ENCODE assay signal across 17 cellular contexts in the genomic region with DNA sequence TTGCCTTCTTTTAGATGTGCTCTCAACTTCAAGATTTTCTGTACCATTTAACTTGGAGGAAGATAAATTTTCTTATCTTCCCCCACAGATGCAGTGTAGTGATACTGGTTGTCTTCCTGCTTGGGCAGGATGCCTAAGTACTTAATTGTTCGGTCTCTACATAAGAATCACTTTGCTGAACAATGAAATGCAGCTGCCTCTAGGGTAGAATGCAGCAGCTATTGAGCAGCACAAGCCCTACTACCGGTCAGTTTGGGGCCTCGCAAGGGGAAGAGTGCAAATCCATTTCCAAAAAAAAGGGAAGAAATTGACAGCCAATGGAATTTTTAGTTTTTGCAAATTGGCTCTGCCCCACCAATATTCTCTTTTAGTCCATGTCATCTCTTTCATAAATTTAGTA.
A peak's percentile ranks its signal among the peaks of the same experiment; 100 is the strongest.
DNase-seq lines count a peak whose midpoint lies in the region; ATAC-seq and TF ChIP-seq lines count a peak whose summit lies in the region.
"Had no signal": no experiment of that assay in that cellular context is flagged by ENCODE, and none has a peak within 500 bp of the region (broad histone marks: within the 10 kb centered on the region; RNA-seq: fewer than 3 reads in every experiment).

No MANE protein-coding gene starts in this region.

- H3K14ac ChIP-seq in H9 (ENCODE audit: insufficient read depth, low read length), result no peak overlapping the region

- no peak overlapping the region; the same call in 1 of the 2 replicates for H3K4ac ChIP-seq in H9 (ENCODE audit: low read depth, low read length)

- no CpG with 5 or more reads among the region's 3 CpGs for WGBS in H9 (ENCODE audit: extremely low coverage, insufficient read length, low lambda C conversion rate)

- H3K18ac ChIP-seq in H9 (ENCODE audit: insufficient read length, low read depth, low read length), result no peak overlapping the region

- peak; percentile 82 for DNase-seq in H9
- DNase-seq in NCI-H69 (lab: John Stamatoyannopoulos, UW), result peak; percentile 3
- peak; percentile 95 for DNase-seq in iPS DF 19.7 (ENCODE audit: low read depth, low spot score)
- DNase-seq in neural progenitor cell (ENCODE audit: low spot score), result peak; percentile 73
- no peak for DNase-seq in activated T-cell treated with anti-CD3 and anti-CD28 coated beads for 4 hours
- no peak for DNase-seq in DMS 273 treated with DMSO at 0.1 percent for 48 hours (lab: John Stamatoyannopoulos, UW)
- DNase-seq: Calu3; CD8-positive, alpha-beta T cell; DMS53; EL; GOT3; Karpas-422; NCI-H1436 treated with DMSO at 0.1 percent for 48 hours; NCI-H2029 treated with DMSO at 0.1 percent for 48 hours had no signal

- H2AFZ ChIP-seq in H9 (ENCODE audit: low read length) (no peak overlapping the region), neural progenitor cell (replicated peaks) (no peak overlapping the region)

- H3K27me3 ChIP-seq in H9 (ENCODE audit: insufficient read depth, low read length) (no peaks in the 10 kb centered on the region), neural progenitor cell (no peaks in the 10 kb centered on the region)
- H3K27me3 ChIP-seq: BLaER1 treated with 17β-estradiol and CSF1 and Interleukin-3, amounts not matched to agents 10 nM and 100 nM had no signal

- H4K8ac ChIP-seq in H9 (replicated peaks; ENCODE audit: insufficient read length, low read depth, low read length), result no peak overlapping the region

- H2AK5ac ChIP-seq in H9 (ENCODE audit: insufficient read length, low read length), result no peak overlapping the region

- H3K79me2 ChIP-seq in H9 (ENCODE audit: insufficient read depth, low read length) (no peaks in the 10 kb centered on the region), neural progenitor cell (ENCODE audit: low read depth) (no peaks in the 10 kb centered on the region)

- H3F3A ChIP-seq in neural progenitor cell (ENCODE audit: low read depth), result peaks cover 11% of the 10 kb centered on the region

- H3T11ph ChIP-seq in H9 (ENCODE audit: low read length), result no peak overlapping the region

- H2BK120ac ChIP-seq in H9 (ENCODE audit: low read depth, low read length, poor library complexity, severe bottlenecking), result peak overlapping the region; percentile 50

- H3K79me1 ChIP-seq in H9 (ENCODE audit: insufficient read depth, low read depth, low read length, poor library complexity, severe bottlenecking), result no peaks in the 10 kb centered on the region

- TF ChIP-seq CTCF in H9 (conservative IDR thresholded peaks at IDR 0.05) (peak; percentile 25; the same call in 2 of the 3 replicates), neural progenitor cell (IDR thresholded peaks at IDR 0.05) (no peak)

- H3K27ac ChIP-seq in H9 (ENCODE audit: insufficient read length, low read depth, low read length) (peak overlapping the region; percentile 89), neural progenitor cell (peak overlapping the region; percentile 65)
- H3K27ac ChIP-seq: BLaER1 treated with 17β-estradiol and CSF1 and Interleukin-3, amounts not matched to agents 10 nM and 100 nM had no signal

- H3K4me1 ChIP-seq in H9 (ENCODE audit: insufficient read depth, low read length) (peaks cover 4% of the 10 kb centered on the region), neural progenitor cell (peaks cover 12% of the 10 kb centered on the region)
- H3K4me1 ChIP-seq: BLaER1 treated with 17β-estradiol and CSF1 and Interleukin-3, amounts not matched to agents 10 nM and 100 nM had no signal

- H3K27me3 Mint-ChIP-seq in H9 (ENCODE audit: low read depth) (no peaks in the 10 kb centered on the region), neural progenitor cell (ENCODE audit: insufficient read depth, low read depth) (peaks cover under 1% of the 10 kb centered on the region)
- H3K27me3 Mint-ChIP-seq: IgD-negative memory B cell had no signal

- ATAC-seq in GM21447 (IDR thresholded peaks at IDR 0.05; ENCODE audit: unreplicated experiment), result no peak
- ATAC-seq: CD8-positive, alpha-beta T cell had no signal

- no peak overlapping the region for H2BK5ac ChIP-seq in H9 (ENCODE audit: insufficient read length, low read length)

- H3K9ac ChIP-seq in H9 (ENCODE audit: extremely low read depth, insufficient read length, low read length) (no peak overlapping the region), neural progenitor cell (no peak overlapping the region)
- H3K9ac ChIP-seq: BLaER1 treated with 17β-estradiol and CSF1 and Interleukin-3, amounts not matched to agents 10 nM and 100 nM had no signal

- H3K4me3 Mint-ChIP-seq in H9 (peak overlapping the region in 1 of 2 experiments; percentile 22; a peak in 2 of 5 replicates), neural progenitor cell (no peak overlapping the region)
- H3K4me3 Mint-ChIP-seq: CD8-positive, alpha-beta T cell; IgD-negative memory B cell had no signal

- H3K4me2 ChIP-seq in H9 (ENCODE audit: insufficient read depth, insufficient read length, low read length) (no peak overlapping the region), neural progenitor cell (peak overlapping the region; percentile 10)
- H3K4me2 ChIP-seq: BLaER1 treated with 17β-estradiol and CSF1 and Interleukin-3, amounts not matched to agents 10 nM and 100 nM had no signal

- no peak overlapping the region for H3K23ac ChIP-seq in H9 (ENCODE audit: insufficient read length, low read depth, low read length)

- no peak overlapping the region for H2BK20ac ChIP-seq in H9 (ENCODE audit: low read depth, low read length, poor library complexity, severe bottlenecking)

- H3K56ac ChIP-seq in H9 (ENCODE audit: insufficient read length, low read depth, low read length), result no peak overlapping the region

- H2BK12ac ChIP-seq in H9 (ENCODE audit: insufficient read length, low read depth, low read length), result no peak overlapping the region

- H3K36me3 Mint-ChIP-seq in H9 (ENCODE audit: insufficient read depth in 1 of 3, low read depth in 3 of 3) (peaks cover 4 to 21% (median 20%) of the 10 kb centered on the region in 3 experiments), neural progenitor cell (no peaks in the 10 kb centered on the region)
- H3K36me3 Mint-ChIP-seq: CD8-positive, alpha-beta T cell; IgD-negative memory B cell had no signal

- H3K9me3 Mint-ChIP-seq in H9, result no peaks in the 10 kb centered on the region; a peak in 2 of 5 replicates
- H3K9me3 Mint-ChIP-seq in neural progenitor cell, result no peaks in the 10 kb centered on the region

- H3K36me3 ChIP-seq in neural progenitor cell, result no peaks in the 10 kb centered on the region
- H3K36me3 ChIP-seq: BLaER1 treated with 17β-estradiol and CSF1 and Interleukin-3, amounts not matched to agents 10 nM and 100 nM had no signal

- H3K9me3 ChIP-seq in H9 (ENCODE audit: control insufficient read depth, low read depth, low read length) (no peaks in the 10 kb centered on the region), neural progenitor cell (ENCODE audit: low read depth) (no peaks in the 10 kb centered on the region)
- H3K9me3 ChIP-seq: BLaER1 treated with 17β-estradiol and CSF1 and Interleukin-3, amounts not matched to agents 10 nM and 100 nM had no signal

- H3K27ac Mint-ChIP-seq in H9 (peak overlapping the region; percentile 91 to 97 (median 97)), neural progenitor cell (no peak overlapping the region)
- H3K27ac Mint-ChIP-seq: CD8-positive, alpha-beta T cell; IgD-negative memory B cell had no signal

- H4K20me1 ChIP-seq in H9 (ENCODE audit: control insufficient read depth, insufficient read depth, insufficient read length) (no peaks in the 10 kb centered on the region), neural progenitor cell (ENCODE audit: low read depth) (no peaks in the 10 kb centered on the region)
- H4K20me1 ChIP-seq: BLaER1 treated with 17β-estradiol and CSF1 and Interleukin-3, amounts not matched to agents 10 nM and 100 nM had no signal

- H3K4me3 ChIP-seq in neural progenitor cell, result no peak overlapping the region
- H3K4me3 ChIP-seq: BLaER1 treated with 17β-estradiol and CSF1 and Interleukin-3, amounts not matched to agents 10 nM and 100 nM had no signal

- no peak overlapping the region for H4K91ac ChIP-seq in H9 (ENCODE audit: insufficient read length, low read depth, low read length)

- no peak overlapping the region for H2BK15ac ChIP-seq in H9 (ENCODE audit: low read depth, low read length)

- H4K5ac ChIP-seq in H9 (ENCODE audit: insufficient read length, low read depth, low read length), result no peak overlapping the region

- H3K4me1 Mint-ChIP-seq in H9, result peaks cover 34 to 43% of the 10 kb centered on the region in 2 experiments
- H3K4me1 Mint-ChIP-seq in neural progenitor cell, result peaks cover 12% of the 10 kb centered on the region
- H3K4me1 Mint-ChIP-seq: IgD-negative memory B cell had no signal

- H3K23me2 ChIP-seq in H9 (ENCODE audit: insufficient read length, low read depth, low read length, poor library complexity, severe bottlenecking), result no peaks in the 10 kb centered on the region

Comparison
In these comparisons a context has a peak if more than half of its experiments do, and no peak if none do; other contexts are left out.
1. DNase-seq: peak in H9 (single experiment), NCI-H69 (single experiment), iPS DF 19.7 (single experiment) and neural progenitor cell (single experiment); none in activated T-cell treated with anti-CD3 and anti-CD28 coated beads for 4 hours (single experiment) and DMS 273 treated with DMSO at 0.1 percent for 48 hours (single experiment).